Comparison of ENCODE assay signal across 17 cellular contexts in genomic region chr7:78279035-78279434, GRCh38.
DNase-seq lines count a peak whose midpoint lies in the region; FAIRE-seq and TF ChIP-seq lines count a peak whose summit lies in the region.
"Had no signal": no experiment of that assay in that cellular context is flagged by ENCODE, and none has a peak within 500 bp of the region (broad histone marks: within the 10 kb centered on the region; RNA-seq: fewer than 3 reads in every experiment).

No MANE protein-coding gene starts in this region.

- H3K27me3 Mint-ChIP-seq in activated T-cell treated with anti-CD3 and anti-CD28 coated beads, Interleukin-2, amount 50 U/mL, for 24 hours = no peaks in the 10 kb centered on the region

- H3K9me3 Mint-ChIP-seq in activated T-cell treated with anti-CD3 and anti-CD28 coated beads, Interleukin-2, amount 50 U/mL, for 24 hours = no peaks in the 10 kb centered on the region
- H3K9me3 Mint-ChIP-seq: activated T-helper 1 cell treated with anti-CD3 and anti-CD28 coated beads, Interleukin-12 subunit alpha, Interleukin-12 subunit beta, Interleukin-2, Interleukin-4 antibody, amounts not matched to agents 30 ng/mL and 10 ng/mL and 1 ng/mL, durations not matched to agents 14 hours and 24 hours and 36 hours; neural progenitor cell had no signal

- H3K4me1 Mint-ChIP-seq in activated T-cell treated with anti-CD3 and anti-CD28 coated beads, Interleukin-2, amount 50 U/mL, for 24 hours (ENCODE audit: low read depth) = no peaks in the 10 kb centered on the region

- DNase-seq in H54 (ENCODE audit: insufficient read length, low spot score) (peak; percentile 23), SW 1271 (lab: John Stamatoyannopoulos, UW) (peak; percentile 14 to 69), fibroblast of pulmonary artery (ENCODE audit: low read depth) (peak; percentile 64), stromal cell of bone marrow (ENCODE audit: low read depth) (peak; percentile 62), RPMI8226 (no peak), SIG-M5 treated with dmso at 0.1 percent for 504 hours (lab: John Stamatoyannopoulos, UW; ENCODE audit: unreplicated experiment) (no peak)
- no peak for DNase-seq in activated T-cell treated with anti-CD3 and anti-CD28 coated beads, Interleukin-2, amount 50 U/mL, for 24 hours
- DNase-seq: activated CD4-positive, alpha-beta T cell treated with anti-CD3 and anti-CD28 coated beads for 1 hour; central memory CD4-positive, alpha-beta T cell; DND-41; left ventricle myocardium inferior; MM.1S; NCI-H510A treated with DMSO at 0.1 percent for 48 hours; stimulated activated naive CD4-positive, alpha-beta T cell had no signal

- no peaks in the 10 kb centered on the region for H3K36me3 Mint-ChIP-seq in activated T-cell treated with anti-CD3 and anti-CD28 coated beads, Interleukin-2, amount 50 U/mL, for 24 hours (ENCODE audit: low read depth)
- H3K36me3 Mint-ChIP-seq: neural progenitor cell had no signal

- no peak overlapping the region for H3K4me3 ChIP-seq in fibroblast of pulmonary artery (replicated peaks; ENCODE audit: low read depth, low read length)
- H3K4me3 ChIP-seq: left ventricle myocardium inferior, neural progenitor cell, SK-N-MC had no signal

- peak; percentile 96 for FAIRE-seq in H54 (lab: Jason Lieb, UNC)

- no peak overlapping the region for H3K27ac Mint-ChIP-seq in activated T-cell treated with anti-CD3 and anti-CD28 coated beads, Interleukin-2, amount 50 U/mL, for 24 hours
- H3K27ac Mint-ChIP-seq: activated T-helper 1 cell treated with anti-CD3 and anti-CD28 coated beads, Interleukin-12 subunit alpha, Interleukin-12 subunit beta, Interleukin-2, Interleukin-4 antibody, amounts not matched to agents 30 ng/mL and 10 ng/mL and 1 ng/mL, durations not matched to agents 14 hours and 24 hours and 36 hours; neural progenitor cell had no signal

- TF ChIP-seq POLR2A in H54 (IDR thresholded peaks at IDR 0.05; ENCODE audit: low read depth, low read length) = no peak

- H3K4me3 Mint-ChIP-seq in activated T-cell treated with anti-CD3 and anti-CD28 coated beads, Interleukin-2, amount 50 U/mL, for 24 hours = no peak overlapping the region
- H3K4me3 Mint-ChIP-seq: activated T-helper 1 cell treated with anti-CD3 and anti-CD28 coated beads, Interleukin-12 subunit alpha, Interleukin-12 subunit beta, Interleukin-2, Interleukin-4 antibody, amounts not matched to agents 30 ng/mL and 10 ng/mL and 1 ng/mL, durations not matched to agents 14 hours and 24 hours and 36 hours; neural progenitor cell had no signal

- no peak for TF ChIP-seq CTCF in fibroblast of pulmonary artery (IDR thresholded peaks at IDR 0.05; ENCODE audit: low read length, missing control alignments)

Comparison
In these comparisons a context has a peak if more than half of its experiments do, and no peak if none do; other contexts are left out.
1. DNase-seq: peak in H54 (single experiment), SW 1271 (2 of 2), fibroblast of pulmonary artery (single experiment) and stromal cell of bone marrow (single experiment); none in RPMI8226 (single experiment), activated T-cell treated with anti-CD3 and anti-CD28 coated beads, Interleukin-2, amount 50 U/mL, for 24 hours (single experiment) and SIG-M5 treated with dmso at 0.1 percent for 504 hours (single experiment).